ENCODE assay signal across 8 cellular contexts in genomic region chr14:51860164-51860835, GRCh38. TPM values are rescaled to one million over a fixed set of nuclear protein-coding genes. Genes with fewer than 3 reads are reported as not detected.
DNase-seq lines count a peak whose midpoint lies in the region; ATAC-seq, FAIRE-seq and TF ChIP-seq lines count a peak whose summit lies in the region.

Gene GNG2 (plus strand): TSS chr14:51860612. CDS start chr14:51950679, 90,067 bp downstream.

- peaks cover 22% of the 10 kb centered on the region for H3K4me1 ChIP-seq in ectodermal cell (ENCODE audit: control insufficient read depth, insufficient read depth, low read length)
- peaks cover 0 to 3% of the 10 kb centered on the region in 2 donors for H3K4me1 ChIP-seq in lung (ENCODE audit: control insufficient read depth in 2 of 2, insufficient read depth in 2 of 2, low read length in 2 of 2)

- H3K4me3 ChIP-seq in AG10803 (ENCODE audit: low read length), result peak within 1 kb of the TSS; percentile 70
- H3K4me3 ChIP-seq in ectodermal cell (ENCODE audit: insufficient read depth, low read depth, low read length), result peak within 1 kb of the TSS; percentile 62
- H3K4me3 ChIP-seq in lung, result no peak within 1 kb of the TSS

- TF ChIP-seq CTCF in AG10803 (conservative IDR thresholded peaks at IDR 0.05; ENCODE audit: low read length) (no peak), lung (IDR thresholded peaks at IDR 0.05; ENCODE audit: control extremely low read depth, extremely low read depth) (no peak)

- peaks cover 16% of the 10 kb centered on the region for H3K9me3 Mint-ChIP-seq in activated CD4-positive, alpha-beta memory T cell treated with anti-CD3 and anti-CD28 coated beads, Interleukin-2, amount 10 ng/mL, durations not matched to agents 7 days and 5 days

- H3K4me3 Mint-ChIP-seq in activated CD4-positive, alpha-beta memory T cell treated with anti-CD3 and anti-CD28 coated beads, Interleukin-2, amount 10 ng/mL, durations not matched to agents 7 days and 5 days, result peak within 1 kb of the TSS; percentile 84

- CTCF ChIA-PET in activated CD4-positive, alpha-beta memory T cell treated with anti-CD3 and anti-CD28 coated beads, Interleukin-2, amount 10 ng/mL, durations not matched to agents 7 days and 5 days (lab: Charles Lee), result interaction anchor here (0.7 to 4.6 kb wide), 9 partner anchors 8 to 208 kb away, joined by 3 to 43 read pairs (median 7); partner anchors contain the start of gene FRMD6

- no peaks in the 10 kb centered on the region for H3K27me3 Mint-ChIP-seq in activated CD4-positive, alpha-beta memory T cell treated with anti-CD3 and anti-CD28 coated beads, Interleukin-2, amount 10 ng/mL, durations not matched to agents 7 days and 5 days

- DNase-seq in AG10803 (ENCODE audit: low read depth) (peak; percentile 80), GM19239 (ENCODE audit: insufficient read length, low spot score) (no peak), NCI-H82 (lab: John Stamatoyannopoulos, UW) (peak; percentile 75), lung (ENCODE audit: low spot score) (peak; percentile 69)
- DNase-seq in activated CD4-positive, alpha-beta memory T cell treated with anti-CD3 and anti-CD28 coated beads, Interleukin-2, amount 10 ng/mL, durations not matched to agents 7 days and 5 days, result peak; percentile 90
- DNase-seq in stimulated activated CD4-positive, alpha-beta T cell treated with anti-CD3 and anti-CD28 coated beads, TNF-alpha, amount 100 ng/mL, for 24 hours (ENCODE audit: low read depth in 3 of 3), result peak; percentile 44 to 76 (median 54)

- WGBS in ectodermal cell, 2 experiments, result 6% methylated on average over 22 of the region's 22 CpGs
- 2 to 7% methylated on average over 22 of the region's 22 CpGs for WGBS in lung, 2 donors

- ATAC-seq in HG03432 (IDR thresholded peaks at IDR 0.05; ENCODE audit: unreplicated experiment), result peak; percentile 94
- ATAC-seq in lung (ENCODE audit: insufficient read depth, low FRiP score), result peak; percentile 94

- POLR2A ChIA-PET in activated CD4-positive, alpha-beta memory T cell treated with anti-CD3 and anti-CD28 coated beads, Interleukin-2, amount 10 ng/mL, durations not matched to agents 7 days and 5 days (lab: Charles Lee), result interaction anchor here (0.7 to 11.2 kb wide), 26 partner anchors 11 to 1498 kb away, joined by 3 to 407 read pairs (median 5); partner anchors contain the start of genes FRMD6, PTGER2, TRIM9 and TXNDC16

- H3K27ac ChIP-seq in ectodermal cell (ENCODE audit: insufficient read depth, low read depth, low read length, poor library complexity, severe bottlenecking), result peak within 1 kb of the TSS; percentile 77
- peak within 1 kb of the TSS; percentile 31 to 37 for H3K27ac ChIP-seq in lung (ENCODE audit: low read depth in 1 of 2, low read length in 1 of 2)

- peaks cover 48% of the 10 kb centered on the region for H3K4me1 Mint-ChIP-seq in activated CD4-positive, alpha-beta memory T cell treated with anti-CD3 and anti-CD28 coated beads, Interleukin-2, amount 10 ng/mL, durations not matched to agents 7 days and 5 days

- H3K27me3 ChIP-seq in ectodermal cell (ENCODE audit: control insufficient read depth, insufficient read depth, low read length, poor library complexity, severe bottlenecking) (no peaks in the 10 kb centered on the region), lung (ENCODE audit: control insufficient read depth, insufficient read depth) (no peaks in the 10 kb centered on the region)

- no peaks in the 10 kb centered on the region for H3K9me3 ChIP-seq in ectodermal cell (ENCODE audit: control insufficient read depth, low read length)
- no peaks in the 10 kb centered on the region for H3K9me3 ChIP-seq in lung (ENCODE audit: control insufficient read depth in 2 of 2, insufficient read depth in 1 of 2, low read length in 1 of 2)

- peak within 1 kb of the TSS; percentile 94 for H3K27ac Mint-ChIP-seq in activated CD4-positive, alpha-beta memory T cell treated with anti-CD3 and anti-CD28 coated beads, Interleukin-2, amount 10 ng/mL, durations not matched to agents 7 days and 5 days

- peaks cover 55% of the 10 kb centered on the region for H3K36me3 Mint-ChIP-seq in activated CD4-positive, alpha-beta memory T cell treated with anti-CD3 and anti-CD28 coated beads, Interleukin-2, amount 10 ng/mL, durations not matched to agents 7 days and 5 days (ENCODE audit: low read depth)

- no peaks in the 10 kb centered on the region for H3K36me3 ChIP-seq in ectodermal cell (ENCODE audit: control insufficient read depth, insufficient read depth, low read length)
- H3K36me3 ChIP-seq in lung (ENCODE audit: control insufficient read depth in 2 of 2, insufficient read depth in 2 of 2, low read length in 2 of 2), result no peaks in the 10 kb centered on the region

- FAIRE-seq in GM19239 (lab: Jason Lieb, UNC), result peak; percentile 94

RNA-seq across cellular contexts. Expression of gene GNG2, which starts in this region (rescaled TPM):
- 100 to 1,000 TPM; 296 to 304 TPM for total RNA-seq in activated CD4-positive, alpha-beta memory T cell treated with anti-CD3 and anti-CD28 coated beads, Interleukin-2, amount 10 ng/mL, durations not matched to agents 7 days and 5 days
- 49.1 TPM for polyA plus RNA-seq in ectodermal cell (2013, experiment 1 of 4)
- polyA plus RNA-seq in ectodermal cell (2013, experiment 2 of 4), result 43.4 TPM
- polyA plus RNA-seq in ectodermal cell (2013, experiment 3 of 4), result 40.1 TPM
- 44.1 TPM for polyA plus RNA-seq in ectodermal cell (2013, experiment 4 of 4)
- total RNA-seq in lung, result 10 to 100 TPM; 20.9 to 42.3 TPM
- polyA plus RNA-seq in lung, result 10 to 100 TPM in 1 of 2 donors, 1 to 10 TPM in 1; 3.7 to 22.1 TPM

Comparison
In these comparisons a context has a peak if more than half of its experiments do, and no peak if none do; other contexts are left out.
1. RNA of gene GNG2 (total RNA-seq): 296 to 304 TPM in activated CD4-positive, alpha-beta memory T cell treated with anti-CD3 and anti-CD28 coated beads, Interleukin-2, amount 10 ng/mL, durations not matched to agents 7 days and 5 days; 20.9 to 42.3 TPM in lung; every median in the first group is over 4 times any median in the second.